In genomic region chr4:165368114-165368513, GRCh38 we compare ENCODE assay signal across 19 cellular contexts. TPM values are rescaled to one million over a fixed set of nuclear protein-coding genes. Genes with fewer than 3 reads are reported as not detected.
"Had no signal": no experiment of that assay in that cellular context is flagged by ENCODE, and none has a peak within 500 bp of the region (broad histone marks: within the 10 kb centered on the region; RNA-seq: fewer than 3 reads in every experiment).

No MANE protein-coding gene starts in this region.

- H3K4me1 Mint-ChIP-seq: naive thymus-derived CD4-positive, alpha-beta T cell had no signal

- H3K27me3 Mint-ChIP-seq: activated naive CD8-positive, alpha-beta T cell; progenitor cell of endocrine pancreas had no signal

- H3K4me3 ChIP-seq: esophagus muscularis mucosa, neural progenitor cell, tibial artery had no signal

- H3K9me3 Mint-ChIP-seq: activated T-helper 1 cell treated with anti-CD3 and anti-CD28 coated beads, Interleukin-12 subunit alpha, Interleukin-12 subunit beta, Interleukin-2, Interleukin-4 antibody, amounts not matched to agents 30 ng/mL and 10 ng/mL and 1 ng/mL, durations not matched to agents 14 hours and 24 hours and 36 hours; naive thymus-derived CD4-positive, alpha-beta T cell; neural progenitor cell had no signal

- DNase-seq: activated CD4-positive, alpha-beta T cell treated with anti-CD3 and anti-CD28 coated beads, Interleukin-2, amount 50 U/mL, for 48 hours; activated gamma-delta T cell treated with Interleukin-2 at 50 U/mL for 16 hours; activated T-cell treated with anti-CD3 and anti-CD28 coated beads for 4 hours; dermis blood vessel endothelial cell; effector memory CD4-positive, alpha-beta T cell; mesenchymal stem cell; naive thymus-derived CD4-positive, alpha-beta T cell; stimulated activated CD4-positive, alpha-beta T cell treated with anti-CD3 and anti-CD28 coated beads, Interleukin-12 subunit alpha, Interleukin-12 subunit beta, amount 100 ng/mL, for 4 hours; stimulated activated CD4-positive, alpha-beta T cell treated with anti-CD3 and anti-CD28 coated beads, Interleukin-1b, Interleukin-23, amount 100 ng/mL, for 48 hours; stimulated activated CD8-positive, alpha-beta memory T cell treated with anti-CD3 and anti-CD28 coated beads, Interleukin-4, amount 100 ng/mL, for 48 hours; stimulated activated naive CD4-positive, alpha-beta T cell treated with Interleukin-2 at 50 U/mL for 16 hours; substantia nigra; tibial artery; WERI-Rb-1 had no signal

- H3K27ac Mint-ChIP-seq: activated naive CD8-positive, alpha-beta T cell; activated T-helper 1 cell treated with anti-CD3 and anti-CD28 coated beads, Interleukin-12 subunit alpha, Interleukin-12 subunit beta, Interleukin-2, Interleukin-4 antibody, amounts not matched to agents 30 ng/mL and 10 ng/mL and 1 ng/mL, durations not matched to agents 14 hours and 24 hours and 36 hours; naive thymus-derived CD4-positive, alpha-beta T cell; neural progenitor cell; progenitor cell of endocrine pancreas had no signal

- H3K36me3 Mint-ChIP-seq: activated naive CD8-positive, alpha-beta T cell; naive thymus-derived CD4-positive, alpha-beta T cell; neural progenitor cell had no signal

- H3K4me3 Mint-ChIP-seq: activated naive CD8-positive, alpha-beta T cell; activated T-helper 1 cell treated with anti-CD3 and anti-CD28 coated beads, Interleukin-12 subunit alpha, Interleukin-12 subunit beta, Interleukin-2, Interleukin-4 antibody, amounts not matched to agents 30 ng/mL and 10 ng/mL and 1 ng/mL, durations not matched to agents 14 hours and 24 hours and 36 hours; naive thymus-derived CD4-positive, alpha-beta T cell; neural progenitor cell had no signal

- ATAC-seq: naive thymus-derived CD4-positive, alpha-beta T cell had no signal

RNA-seq across cellular contexts. Expression of gene CPE, which starts 10.7 kb away (rescaled TPM):
- total RNA-seq: activated T-helper 1 cell treated with anti-CD3 and anti-CD28 coated beads, Interleukin-12 subunit alpha, Interleukin-12 subunit beta, Interleukin-2, Interleukin-4 antibody, amounts not matched to agents 30 ng/mL and 10 ng/mL and 1 ng/mL, durations not matched to agents 14 hours and 24 hours and 36 hours; naive thymus-derived CD4-positive, alpha-beta T cell had no signal
